10 cellular contexts compared by ENCODE assay signal in the genomic region with DNA sequence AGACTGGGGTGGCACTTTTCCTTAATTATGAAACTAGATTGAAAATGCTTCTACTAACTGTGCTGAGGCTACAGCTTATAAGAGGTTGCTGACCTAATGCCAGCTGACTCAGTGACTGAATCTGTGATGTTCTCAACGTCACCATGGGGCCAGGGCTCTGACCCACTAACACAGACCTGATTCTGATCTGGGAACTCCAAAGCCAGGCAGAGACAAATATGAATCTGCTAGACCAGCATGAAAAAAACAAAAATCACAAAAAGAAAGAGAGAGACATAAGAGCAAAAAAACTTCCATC. TPM values are rescaled to one million over a fixed set of nuclear protein-coding genes. Genes with fewer than 3 reads are reported as not detected.
DNase-seq lines count a peak whose midpoint lies in the region; ATAC-seq, FAIRE-seq and TF ChIP-seq lines count a peak whose summit lies in the region.
"Had no signal": no experiment of that assay in that cellular context is flagged by ENCODE, and none has a peak within 500 bp of the region (broad histone marks: within the 10 kb centered on the region; RNA-seq: fewer than 3 reads in every experiment).

No MANE protein-coding gene starts in this region.

- no peak overlapping the region for H2AFZ ChIP-seq in GM23338
- H2AFZ ChIP-seq in astrocyte (ENCODE audit: low read depth, low read length) = no peak overlapping the region

- H3K27ac Mint-ChIP-seq in GM23338 (peak overlapping the region; percentile 19; the same call in 1 of the 2 replicates), astrocyte (ENCODE audit: unreplicated experiment) (peak overlapping the region; percentile 60), mesothelial cell of epicardium (no peak overlapping the region)

- POLR2A ChIA-PET in A673 (lab: Charles Lee; ENCODE audit: low non-redundant PET) = no interaction called here

- no peak overlapping the region for H3K4me3 ChIP-seq in A673 (ENCODE audit: low read depth, low read length, poor library complexity, severe bottlenecking)
- H3K4me3 ChIP-seq in GM23338 = no peak overlapping the region
- no peak overlapping the region for H3K4me3 ChIP-seq in astrocyte (ENCODE audit: insufficient read depth, low read depth, low read length)
- H3K4me3 ChIP-seq in testis = no peak overlapping the region

- H3K27me3 Mint-ChIP-seq in GM23338 (ENCODE audit: insufficient read depth, low read depth, poor library complexity) (peaks cover 3% of the 10 kb centered on the region), astrocyte (ENCODE audit: low read depth, unreplicated experiment) (no peaks in the 10 kb centered on the region), mesothelial cell of epicardium (ENCODE audit: low read depth) (no peaks in the 10 kb centered on the region)
- H3K27me3 Mint-ChIP-seq: naive thymus-derived CD8-positive, alpha-beta T cell had no signal

- TF ChIP-seq CTCF in A673 (conservative IDR thresholded peaks at IDR 0.05; ENCODE audit: low read depth, low read length) = no peak
- TF ChIP-seq CTCF in GM23338 (conservative IDR thresholded peaks at IDR 0.05; ENCODE audit: low read depth in 2 of 2) = no peak
- TF ChIP-seq CTCF in astrocyte (IDR thresholded peaks at IDR 0.05; ENCODE audit: insufficient read depth, low read depth, low read length) = no peak
- no peak for TF ChIP-seq CTCF in mesothelial cell of epicardium (IDR thresholded peaks at IDR 0.05; ENCODE audit: unreplicated experiment)
- TF ChIP-seq CTCF in testis (IDR thresholded peaks at IDR 0.05) = no peak

- H3K9me3 ChIP-seq in A673 (ENCODE audit: low read depth, low read length, poor library complexity, severe bottlenecking) (no peaks in the 10 kb centered on the region), astrocyte (ENCODE audit: insufficient read depth, low read depth, low read length) (no peaks in the 10 kb centered on the region), testis (no peaks in the 10 kb centered on the region)

- H3K9me3 Mint-ChIP-seq in GM23338 (no peaks in the 10 kb centered on the region), astrocyte (ENCODE audit: unreplicated experiment) (peaks cover 2% of the 10 kb centered on the region), mesothelial cell of epicardium (no peaks in the 10 kb centered on the region)
- H3K9me3 Mint-ChIP-seq: naive thymus-derived CD8-positive, alpha-beta T cell had no signal

- H3K9me2 ChIP-seq in GM23338 (ENCODE audit: insufficient read depth) = no peaks in the 10 kb centered on the region

- no peaks in the 10 kb centered on the region for H3F3A ChIP-seq in GM23338 (replicated peaks; ENCODE audit: low read depth)

- no peak overlapping the region for H3K9ac ChIP-seq in astrocyte (ENCODE audit: low read length)

- H3K79me2 ChIP-seq in GM23338 (replicated peaks; ENCODE audit: insufficient read depth) = peaks cover 100% of the 10 kb centered on the region
- peaks cover 48% of the 10 kb centered on the region for H3K79me2 ChIP-seq in astrocyte (ENCODE audit: insufficient read depth, low read length)

- no peak overlapping the region for H3K4me3 Mint-ChIP-seq in GM23338
- H3K4me3 Mint-ChIP-seq in astrocyte (ENCODE audit: unreplicated experiment) = no peak overlapping the region
- no peak overlapping the region for H3K4me3 Mint-ChIP-seq in mesothelial cell of epicardium

- DNase-seq in A673 (ENCODE audit: low spot score) (no peak), GM23338 (ENCODE audit: low spot score) (no peak), astrocyte (ENCODE audit: low read depth) (peak; percentile 48), iris pigment epithelial cell (ENCODE audit: low read depth) (peak; percentile 82), mesothelial cell of epicardium (ENCODE audit: low spot score in 2 of 2, unreplicated experiment in 2 of 2) (no peak), testis (no peak)
- DNase-seq: naive thymus-derived CD8-positive, alpha-beta T cell; SHP77 had no signal

- FAIRE-seq in astrocyte (lab: Jason Lieb, UNC) = no peak

- H3K4me1 ChIP-seq in A673 (ENCODE audit: insufficient read depth, low read length, poor library complexity, severe bottlenecking) = peaks cover 68% of the 10 kb centered on the region
- H3K4me1 ChIP-seq in GM23338 (ENCODE audit: insufficient read depth) = peaks cover 13% of the 10 kb centered on the region
- no peaks in the 10 kb centered on the region for H3K4me1 ChIP-seq in astrocyte (ENCODE audit: insufficient read depth, low read length)
- no peaks in the 10 kb centered on the region for H3K4me1 ChIP-seq in testis

- H3K4me1 Mint-ChIP-seq in GM23338 = peaks cover 24% of the 10 kb centered on the region
- peaks cover 9% of the 10 kb centered on the region for H3K4me1 Mint-ChIP-seq in astrocyte (ENCODE audit: low read depth, unreplicated experiment)
- H3K4me1 Mint-ChIP-seq in mesothelial cell of epicardium = peaks cover 10% of the 10 kb centered on the region

- H3K27me3 ChIP-seq in A673 (replicated peaks; ENCODE audit: insufficient read depth, low read depth, low read length, poor library complexity) = no peaks in the 10 kb centered on the region
- H3K27me3 ChIP-seq in GM23338 (ENCODE audit: insufficient read depth) = no peaks in the 10 kb centered on the region
- no peaks in the 10 kb centered on the region for H3K27me3 ChIP-seq in astrocyte (ENCODE audit: insufficient read depth, low read length)
- H3K27me3 ChIP-seq in testis = no peaks in the 10 kb centered on the region

- H3K36me3 ChIP-seq in A673 (ENCODE audit: insufficient read depth, low read length, poor library complexity, severe bottlenecking) (no peaks in the 10 kb centered on the region), GM23338 (ENCODE audit: insufficient read depth) (no peaks in the 10 kb centered on the region), astrocyte (ENCODE audit: insufficient read depth, low read length) (no peaks in the 10 kb centered on the region), testis (ENCODE audit: low read depth, missing control alignments) (no peaks in the 10 kb centered on the region)

- H3K4me2 ChIP-seq in GM23338 (no peak overlapping the region), astrocyte (ENCODE audit: low read length) (no peak overlapping the region)

- peaks cover 32% of the 10 kb centered on the region for H4K20me1 ChIP-seq in GM23338 (replicated peaks; ENCODE audit: insufficient read depth)
- H4K20me1 ChIP-seq in astrocyte (ENCODE audit: insufficient read depth, low read length) = peaks cover 16% of the 10 kb centered on the region

- ATAC-seq in GM23338 = no peak
- no peak for ATAC-seq in HG02763 (IDR thresholded peaks at IDR 0.05; ENCODE audit: unreplicated experiment)
- ATAC-seq in HG02678 (IDR thresholded peaks at IDR 0.05; ENCODE audit: unreplicated experiment) = no peak
- ATAC-seq: naive thymus-derived CD8-positive, alpha-beta T cell had no signal

- intact Hi-C loops in A673 (cut with micrococcal nuclease; ENCODE audit: unreplicated experiment) (no loop called here), testis (cut with DNase I; ENCODE audit: low total_unique reads) (no loop called here)

- no peak for TF ChIP-seq POLR2A in testis (IDR thresholded peaks at IDR 0.05)

- H3K27ac ChIP-seq in A673 (ENCODE audit: low read depth, low read length, poor library complexity, severe bottlenecking) (peak overlapping the region; percentile 38), GM23338 (ENCODE audit: low read depth) (no peak overlapping the region), astrocyte (ENCODE audit: low read depth, low read length) (no peak overlapping the region), testis (no peak overlapping the region)

- 0 out of 3 replicates have a peak, but pooled peaks cover 4% of the 10 kb centered on the region for H3K36me3 Mint-ChIP-seq in GM23338 (ENCODE audit: low read depth)
- H3K36me3 Mint-ChIP-seq in astrocyte (ENCODE audit: low read depth, unreplicated experiment) = no peaks in the 10 kb centered on the region
- H3K36me3 Mint-ChIP-seq in mesothelial cell of epicardium = peaks cover 16% of the 10 kb centered on the region

- 64 to 69% methylated on average over 1 of the region's 1 CpG for WGBS in testis, 2 donors

- CTCF ChIA-PET in A673 (lab: Charles Lee) = no interaction called here

- no TSS peak for BruUV-seq in A673 (replicated peaks; lab: Mats Ljungman, UMichigan)

TF ChIP-seq in GM23338, 12 proteins besides CTCF, POLR2A, EP300 and RAD21 (continues in another document):
- TF ChIP-seq, protein P1, sequence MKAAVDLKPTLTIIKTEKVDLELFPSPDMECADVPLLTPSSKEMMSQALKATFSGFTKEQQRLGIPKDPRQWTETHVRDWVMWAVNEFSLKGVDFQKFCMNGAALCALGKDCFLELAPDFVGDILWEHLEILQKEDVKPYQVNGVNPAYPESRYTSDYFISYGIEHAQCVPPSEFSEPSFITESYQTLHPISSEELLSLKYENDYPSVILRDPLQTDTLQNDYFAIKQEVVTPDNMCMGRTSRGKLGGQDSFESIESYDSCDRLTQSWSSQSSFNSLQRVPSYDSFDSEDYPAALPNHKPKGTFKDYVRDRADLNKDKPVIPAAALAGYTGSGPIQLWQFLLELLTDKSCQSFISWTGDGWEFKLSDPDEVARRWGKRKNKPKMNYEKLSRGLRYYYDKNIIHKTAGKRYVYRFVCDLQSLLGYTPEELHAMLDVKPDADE (IDR thresholded peaks at IDR 0.05) = no peak
- TF ChIP-seq ZNF331 (CRISPR knock-in tag; IDR thresholded peaks at IDR 0.05; ENCODE audit: low read depth) (no peak), NANOG (IDR thresholded peaks at IDR 0.05; ENCODE audit: borderline replicate concordance) (no peak), POLR2AphosphoS5 (IDR thresholded peaks at IDR 0.05; ENCODE audit: low read depth) (no peak), STAT1 (IDR thresholded peaks at IDR 0.05; ENCODE audit: unreplicated experiment) (no peak)

RNA-seq across cellular contexts. Expression of a gene that starts 16.1 kb away (rescaled TPM):
- total RNA-seq in A673 (2021) (38.7 and 40.0 TPM in 2 replicates), astrocyte (15.1 and 16.6 TPM in 2 replicates), mesothelial cell of epicardium (34.8 to 36.4 TPM (median 35.8 TPM) in 3 replicates), testis (10 to 100 TPM; 50.4 to 56.1 TPM)
- total RNA-seq in GM23338 (2014; rRNA removed; shearing (Covaris generic)) = 23.0 and 29.7 TPM in 2 replicates
- polyA plus RNA-seq in GM23338 (2016; fragmentation: Nextera tagmentation; extraction: Ambion mirVana) (6.8 and 8.1 TPM in 2 replicates), testis (ENCODE audit: insufficient read depth, low read depth, low replicate concordance) (64.9 TPM)

Comparison
In these comparisons a context has a peak if more than half of its experiments do, and no peak if none do; other contexts are left out.
1. DNase-seq: peak in astrocyte (single experiment) and iris pigment epithelial cell (single experiment); none in A673 (single experiment), GM23338 (single experiment), mesothelial cell of epicardium (0 of 2) and testis (single experiment).